ENCODE assay signal across 11 cellular contexts in genomic region chr16:3642397-3643094, GRCh38. TPM values are rescaled to one million over a fixed set of nuclear protein-coding genes. Genes with fewer than 3 reads are reported as not detected.
DNase-seq lines count a peak whose midpoint lies in the region; ATAC-seq and TF ChIP-seq lines count a peak whose summit lies in the region.
"Had no signal": no experiment of that assay in that cellular context is flagged by ENCODE, and none has a peak within 500 bp of the region (broad histone marks: within the 10 kb centered on the region; RNA-seq: fewer than 3 reads in every experiment).

No MANE protein-coding gene starts in this region.

- H4K5ac ChIP-seq in mesendoderm (ENCODE audit: low read length), result no peak overlapping the region

- no peak overlapping the region for H4K8ac ChIP-seq in mesendoderm (ENCODE audit: low read depth, low read length)

- no peak for ATAC-seq in GM19035 (IDR thresholded peaks at IDR 0.05; ENCODE audit: unreplicated experiment)

- no peak overlapping the region for H3K9ac ChIP-seq in HUES64 (ENCODE audit: low read depth, low read length)
- H3K9ac ChIP-seq in mesendoderm (ENCODE audit: low read length), result no peak overlapping the region

- no peak overlapping the region for H3K4me2 ChIP-seq in mesendoderm (ENCODE audit: low read length)

- TF ChIP-seq POLR2A in ovary (IDR thresholded peaks at IDR 0.05), result no peak

- in situ Hi-C loops in Caki2 (cut with HindIII; ENCODE audit: low pct_unique_long_range_greater_than_20kb, low sequenced_read_pairs), result no loop called here

- H3K36me3 ChIP-seq in HUES64 (ENCODE audit: insufficient read depth, low read length) (no peaks in the 10 kb centered on the region), mesendoderm (ENCODE audit: control insufficient read depth, insufficient read depth, low read length) (no peaks in the 10 kb centered on the region), ovary (no peaks in the 10 kb centered on the region)
- H3K36me3 ChIP-seq: pancreas had no signal

- H3K79me1 ChIP-seq in mesendoderm (ENCODE audit: low read length), result peaks cover 2% of the 10 kb centered on the region

- intact Hi-C loops in ovary (cut with DNase I), result no loop called here

- H3K18ac ChIP-seq in mesendoderm (ENCODE audit: low read length), result no peak overlapping the region

- H3K27ac ChIP-seq in HUES64 (ENCODE audit: low read depth, low read length) (peak overlapping the region; percentile 32), mesendoderm (ENCODE audit: low read depth, low read length) (no peak overlapping the region), ovary (no peak overlapping the region)
- H3K27ac ChIP-seq: pancreas had no signal

- H2BK15ac ChIP-seq in mesendoderm (replicated peaks; ENCODE audit: low read depth), result no peak overlapping the region

- H3K56ac ChIP-seq in mesendoderm (ENCODE audit: low read length), result peak overlapping the region; percentile 27

- no peak for TF ChIP-seq EP300 in ovary (IDR thresholded peaks at IDR 0.05)

- H3K79me2 ChIP-seq in mesendoderm (ENCODE audit: control insufficient read depth, insufficient read depth, low read length), result no peaks in the 10 kb centered on the region

- peaks cover 47% of the 10 kb centered on the region for H3K4me1 ChIP-seq in HUES64 (ENCODE audit: insufficient read depth, low read length)
- H3K4me1 ChIP-seq in mesendoderm (ENCODE audit: control insufficient read depth, low read depth, low read length), result peaks cover 10% of the 10 kb centered on the region
- no peaks in the 10 kb centered on the region for H3K4me1 ChIP-seq in ovary (ENCODE audit: insufficient read depth)

- peak; percentile 40 for DNase-seq in Caki2 (ENCODE audit: low read depth)
- peak; percentile 69 for DNase-seq in cerebellum (ENCODE audit: low spot score)
- DNase-seq in mesendoderm, result peak; percentile 79
- no peak for DNase-seq in midbrain (lab: John Stamatoyannopoulos, UW)
- DNase-seq in hippocampal formation (lab: John Stamatoyannopoulos, UW), result no peak
- no peak for DNase-seq in ovary
- DNase-seq: amygdala, NCI-H2171 treated with DMSO at 0.1 percent for 48 hours had no signal

- H2BK120ac ChIP-seq in mesendoderm (ENCODE audit: low read depth, low read length), result no peak overlapping the region

- H3K23ac ChIP-seq in mesendoderm (ENCODE audit: low read length), result no peak overlapping the region

- H3K27me3 ChIP-seq in HUES64 (ENCODE audit: insufficient read depth, low read length) (no peaks in the 10 kb centered on the region), mesendoderm (ENCODE audit: insufficient read depth, low read length, poor library complexity) (no peaks in the 10 kb centered on the region), ovary (no peaks in the 10 kb centered on the region)
- H3K27me3 ChIP-seq: pancreas had no signal

- H3K4me3 ChIP-seq in HUES64 (ENCODE audit: low read length) (no peak overlapping the region), mesendoderm (ENCODE audit: low read length) (no peak overlapping the region), ovary (no peak overlapping the region)
- H3K4me3 ChIP-seq: pancreas had no signal

- H3K9me3 ChIP-seq in HUES64 (ENCODE audit: insufficient read depth, low read depth, low read length) (no peaks in the 10 kb centered on the region), ovary (no peaks in the 10 kb centered on the region)
- H3K9me3 ChIP-seq: pancreas had no signal

- H2AK5ac ChIP-seq in mesendoderm (ENCODE audit: low read length), result no peak overlapping the region

- H3K4ac ChIP-seq in mesendoderm (ENCODE audit: low read depth, low read length), result no peak overlapping the region

- no peak overlapping the region for H2BK5ac ChIP-seq in mesendoderm (ENCODE audit: low read length)

- WGBS in HUES64, result 79% methylated on average over 21 of the region's 21 CpGs
- WGBS in mesendoderm (ENCODE audit: extremely low coverage, insufficient coverage, low lambda C conversion rate), result no CpG with 5 or more reads among the region's 21 CpGs
- 70 to 71% (median 71%) methylated on average over 21 of the region's 21 CpGs for WGBS in ovary, 3 donors

- TF ChIP-seq CTCF in ovary (IDR thresholded peaks at IDR 0.05), result no peak

RNA-seq across cellular contexts. Expression of gene DNASE1, which starts 11.9 kb away (rescaled TPM):
- 6.5 and 45.3 TPM in 2 replicates for total RNA-seq in Caki2 (2014; rRNA removed; shearing (Covaris generic); ENCODE audit: low replicate concordance)
- polyA plus RNA-seq in HUES64 (2013, experiment 1 of 2), result 6.6 TPM
- polyA plus RNA-seq in HUES64 (2013, experiment 2 of 2), result 6.9 TPM
- 60.1 TPM for total RNA-seq in cerebellum
- polyA plus RNA-seq in mesendoderm (2013, experiment 1 of 2), result 3.8 TPM
- 3.6 TPM for polyA plus RNA-seq in mesendoderm (2013, experiment 2 of 2)
- total RNA-seq in ovary, result 10 to 100 TPM; 10.9 to 17.0 (median 13.4) TPM
- polyA plus RNA-seq in ovary, result 1 to 10 TPM; 5.8 to 7.5 TPM

RNA-seq across cellular contexts. Expression of gene SLX4, which starts 31.1 kb away (rescaled TPM):
- 3.2 and 4.8 TPM in 2 replicates for total RNA-seq in Caki2 (2014; rRNA removed; shearing (Covaris generic); ENCODE audit: low replicate concordance)
- 6.0 TPM for polyA plus RNA-seq in HUES64 (2013, experiment 1 of 2)
- polyA plus RNA-seq in HUES64 (2013, experiment 2 of 2), result 7.0 TPM
- total RNA-seq in cerebellum, result 12.2 TPM
- 4.6 TPM for polyA plus RNA-seq in mesendoderm (2013, experiment 1 of 2)
- 4.7 TPM for polyA plus RNA-seq in mesendoderm (2013, experiment 2 of 2)
- 1 to 10 TPM; 2.3 to 4.9 (median 3.3) TPM for total RNA-seq in ovary
- 1 to 10 TPM; 1.7 to 2.7 TPM for polyA plus RNA-seq in ovary

Comparison
In these comparisons a context has a peak if more than half of its experiments do, and no peak if none do; other contexts are left out.
1. DNase-seq: peak in Caki2 (single experiment), cerebellum (single experiment) and mesendoderm (single experiment); none in midbrain (single experiment), hippocampal formation (0 of 2) and ovary (0 of 5).